11 cellular contexts compared by ENCODE assay signal in the genomic region with DNA sequence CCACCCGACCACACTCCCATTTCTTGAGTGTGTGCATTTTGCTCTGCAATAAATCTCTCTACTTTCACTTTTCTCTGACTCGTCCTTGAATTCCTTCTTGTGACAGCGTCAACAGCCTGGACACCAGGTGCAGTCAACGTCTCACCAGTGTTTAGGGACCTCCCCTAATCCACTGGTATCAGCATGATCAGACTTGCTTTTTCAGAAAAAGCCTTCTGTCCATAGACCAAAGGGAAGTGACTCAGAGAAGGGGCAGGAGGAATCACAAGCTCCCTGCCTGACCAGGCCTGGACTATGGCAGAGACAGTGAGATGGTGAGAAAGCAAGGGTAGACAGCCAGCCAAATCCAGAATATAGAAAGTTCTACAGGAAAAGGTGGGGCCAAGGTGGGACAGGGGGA. TPM values are rescaled to one million over a fixed set of nuclear protein-coding genes. Genes with fewer than 3 reads are reported as not detected.
DNase-seq lines count a peak whose midpoint lies in the region; ATAC-seq, FAIRE-seq and TF ChIP-seq lines count a peak whose summit lies in the region.
"Had no signal": no experiment of that assay in that cellular context is flagged by ENCODE, and none has a peak within 500 bp of the region (broad histone marks: within the 10 kb centered on the region; RNA-seq: fewer than 3 reads in every experiment).

No MANE protein-coding gene starts in this region.

- H2AFZ ChIP-seq in GM12878 (ENCODE audit: control insufficient read depth, low read depth, low read length): no peak overlapping the region; the same call in 1 of the 2 replicates

- DNase-seq in EL: peak; percentile 72
- DNase-seq in LHCN-M2 (ENCODE audit: low read depth): peak; percentile 94
- DNase-seq in GM12878 (ENCODE audit: low read depth, low spot score): no peak
- no peak for DNase-seq in pancreas
- no peak for DNase-seq in Right ventricle myocardium superior
- no peak for DNase-seq in superior temporal gyrus (ENCODE audit: extremely low spot score)
- DNase-seq in iPS-NIHi7 (ENCODE audit: extremely low spot score): no peak
- DNase-seq: GOT3, nephron progenitor cell, T-helper 1 cell had no signal

- H3K9ac ChIP-seq in GM12878 (ENCODE audit: control insufficient read depth, insufficient read depth, low read length): no peak overlapping the region

- no peaks in the 10 kb centered on the region for H3K36me3 ChIP-seq in GM12878 (ENCODE audit: control insufficient read depth in 2 of 2, insufficient read depth in 2 of 2, low read length in 1 of 2)
- no peaks in the 10 kb centered on the region for H3K36me3 ChIP-seq in pancreas

- 13% methylated on average over 4 of the region's 4 CpGs for WGBS in GM12878 (ENCODE audit: insufficient coverage, insufficient replicate concordance, low lambda C conversion rate, missing lambda C conversion rate)
- 16% methylated on average over 4 of the region's 4 CpGs for WGBS in pancreas, 2 donors

- TF ChIP-seq RAD21 in GM12878 (IDR thresholded peaks at IDR 0.05; ENCODE audit: insufficient read depth, low read depth, low read length): no peak

- H3K4me1 ChIP-seq in GM12878 (ENCODE audit: control insufficient read depth, insufficient read depth, low read length) (peaks cover 14% of the 10 kb centered on the region), pancreas (no peaks in the 10 kb centered on the region)

- H4K20me1 ChIP-seq in GM12878 (ENCODE audit: control insufficient read depth, insufficient read depth): no peaks in the 10 kb centered on the region

- POLR2A ChIA-PET in GM12878 (lab: Charles Lee): no interaction called here

- intact Hi-C loops in GM12878 (cut with micrococcal nuclease; ENCODE audit: unreplicated experiment) (no loop called here), pancreas (cut with DNase I) (no loop called here), Right ventricle myocardium superior (cut with DNase I) (no loop called here)

- ATAC-seq in GM12878 (peak; percentile 30; the same call in 2 of the 3 replicates), pancreas (peak in 3 of 4 donors; percentile 35 to 83 (median 75)), Right ventricle myocardium superior (ENCODE audit: poor library complexity) (no peak)

- H3K27ac ChIP-seq in GM12878 (ENCODE audit: control insufficient read depth, insufficient read depth) (no peak overlapping the region), pancreas (no peak overlapping the region)

- RAD21 ChIA-PET in GM12878 (lab: Charles Lee; ENCODE audit: unreplicated experiment): interaction anchor here (3.3 kb wide), 1 partner anchor 17 kb away, joined by 18 read pairs; a partner anchor contains a TSS

- H3K4me3 ChIP-seq in GM12878 (no peak overlapping the region), pancreas (no peak overlapping the region)

- CTCF ChIA-PET in GM12878 (lab: Yijun Ruan, JAX): interaction anchor here (1.3 to 21.1 kb wide), 4 partner anchors 9 to 301 kb away, joined by 3 to 714 read pairs (median 22); a partner anchor contains a TSS

- TF ChIP-seq CTCF in GM12878 (IDR thresholded peaks at IDR 0.05 in 2 of 3, conservative IDR thresholded peaks at IDR 0.05 in 1 of 3; ENCODE audit: control insufficient read depth in 2 of 3, extremely low read depth in 1 of 3, insufficient read depth in 1 of 3, low read depth in 3 of 3, low read length in 3 of 3): no peak
- no peak for TF ChIP-seq CTCF in pancreas (IDR thresholded peaks at IDR 0.05)

- no peaks in the 10 kb centered on the region for H3K79me2 ChIP-seq in GM12878 (ENCODE audit: control insufficient read depth, insufficient read depth, low read length)

- FAIRE-seq in GM12878 (lab: Jason Lieb, UNC) (no peak), pancreas (lab: Jason Lieb, UNC) (no peak)
- FAIRE-seq: frontal cortex had no signal

- TF ChIP-seq POLR2A in GM12878 (IDR thresholded peaks at IDR 0.05; ENCODE audit: low read depth, low read length): no peak

- H3K4me2 ChIP-seq in GM12878 (ENCODE audit: control insufficient read depth, insufficient read depth): peak overlapping the region; percentile 19

- H3K9me3 ChIP-seq in GM12878 (replicated peaks; ENCODE audit: control insufficient read depth, insufficient read depth, low read length) (peaks cover 4% of the 10 kb centered on the region; the same call in 2 of the 3 replicates), pancreas (no peaks in the 10 kb centered on the region)

- TF ChIP-seq EP300 in GM12878 (IDR thresholded peaks at IDR 0.05; ENCODE audit: borderline replicate concordance in 1 of 2, control insufficient read depth in 1 of 2, low read depth in 2 of 2, low read length in 2 of 2): no peak

- SMC1A ChIA-PET in GM12878 (lab: Charles Lee; ENCODE audit: uncharacterized antibody, unreplicated experiment): interaction anchor here (1.7 to 8.6 kb wide), 2 partner anchors 16 to 21 kb away, joined by 4 to 62 read pairs; a partner anchor contains a TSS

- no peaks in the 10 kb centered on the region for H3K27me3 ChIP-seq in GM12878 (replicated peaks in 1 of 2; ENCODE audit: control insufficient read depth in 2 of 2, insufficient read depth in 2 of 2, low read length in 1 of 2)
- H3K27me3 ChIP-seq in pancreas: no peaks in the 10 kb centered on the region

- in situ Hi-C loops in GM12878 (cut with MboI): no loop called here

- BruUV-seq in GM12878 (replicated peaks; lab: Mats Ljungman, UMichigan): no TSS peak

TF ChIP-seq in GM12878, 131 proteins besides CTCF, POLR2A, EP300 and RAD21 (continues in another document):
- TF ChIP-seq EED (IDR thresholded peaks at IDR 0.05; ENCODE audit: low read depth): 0 out of 2 replicates have a peak, but pooled peaks have one; percentile 18

RNA-seq across cellular contexts. Expression of a gene that starts 15.5 kb away (rescaled TPM):
- total RNA-seq in LHCN-M2 (2014; rRNA removed): not detected in 2 replicates
- polyA plus RNA-seq in LHCN-M2 (2012): not detected
- total RNA-seq in GM12878 (2013; cell fraction: nucleolus; rRNA removed): not detected in 2 replicates
- 0.17 and 0.27 TPM in 2 replicates for total RNA-seq in GM12878 (2014; rRNA removed)
- total RNA-seq in GM12878 (2014; rRNA removed; fragmentation: Illumina TruSeq; extraction: Trizol): 0.92 and 1.2 TPM in 2 replicates
- 1.2 TPM in 2 replicates for total RNA-seq in GM12878 (2021)
- polyA plus RNA-seq in GM12878 (2011; ENCODE audit: low read depth): 0.17 TPM
- polyA plus RNA-seq in GM12878 (2011; rRNA removed): not detected in 2 replicates
- polyA plus RNA-seq in GM12878 (2011; cell fraction: cytosol; rRNA removed): not detected in 2 replicates
- not detected in 2 replicates for polyA plus RNA-seq in GM12878 (2011; cell fraction: nucleus; rRNA removed)
- polyA plus RNA-seq in GM12878 (2012): 0.21 and 0.24 TPM in 2 replicates
- polyA plus RNA-seq in GM12878 (2014; fragmentation: Illumina TruSeq; extraction: Trizol): 1.6 TPM in 2 replicates
- polyA plus RNA-seq in GM12878 (2014; fragmentation: Nextera tagmentation; extraction: Ambion mirVana): under 1 TPM; 0.21 to 0.51 TPM
- 0.94 and 1.2 TPM in 2 replicates for polyA plus RNA-seq in GM12878 (2014; rRNA removed)
- polyA plus RNA-seq in GM12878 (2016; fragmentation: Nextera tagmentation; extraction: Ambion mirVana): under 1 TPM; 0.49 to 0.82 TPM
- not detected in 2 replicates for polyA minus RNA-seq in GM12878 (2011; rRNA and poly(A)+ RNA removed)
- not detected in 2 replicates for polyA minus RNA-seq in GM12878 (2011; cell fraction: cytosol; rRNA and poly(A)+ RNA removed)
- polyA minus RNA-seq in GM12878 (2011; cell fraction: nucleus; rRNA and poly(A)+ RNA removed): not detected in 2 replicates
- 1 to 10 TPM in 2 of 6 donors, under 1 TPM in 4; 0.12 to 2.0 (median 0.61) TPM for total RNA-seq in pancreas
- polyA plus RNA-seq in pancreas: under 1 TPM; 0.16 to 0.27 TPM
- total RNA-seq in Right ventricle myocardium superior: 0.24 TPM

RNA-seq across cellular contexts. Expression of a gene that starts 20.9 kb away (rescaled TPM):
- total RNA-seq in LHCN-M2 (2014; rRNA removed) (5.3 and 5.4 TPM in 2 replicates), GM12878 (2014; rRNA removed) (2.1 and 2.3 TPM in 2 replicates), GM12878 (2014; rRNA removed; fragmentation: Illumina TruSeq; extraction: Trizol) (1.8 and 2.2 TPM in 2 replicates), GM12878 (2021) (1.6 and 2.1 TPM in 2 replicates), pancreas (1 to 10 TPM in 2 of 6 donors, under 1 TPM in 4; 0.24 to 2.2 (median 0.91) TPM), Right ventricle myocardium superior (1.1 TPM)
- polyA plus RNA-seq in LHCN-M2 (2012): 1.6 TPM
- total RNA-seq in GM12878 (2013; cell fraction: nucleolus; rRNA removed): not detected in 2 replicates
- polyA plus RNA-seq in GM12878 (2011; ENCODE audit: low read depth): 1.1 TPM
- polyA plus RNA-seq in GM12878 (2011; rRNA removed) (0.04 TPM in 1 of 2 replicates, not detected in the other), GM12878 (2014; fragmentation: Illumina TruSeq; extraction: Trizol) (1.7 and 2.1 TPM in 2 replicates), GM12878 (2014; fragmentation: Nextera tagmentation; extraction: Ambion mirVana) (1 to 10 TPM; 1.5 to 2.2 TPM), GM12878 (2014; rRNA removed) (1.6 and 2.5 TPM in 2 replicates), GM12878 (2016; fragmentation: Nextera tagmentation; extraction: Ambion mirVana) (1 to 10 TPM; 1.2 to 1.7 TPM), pancreas (under 1 TPM; 0.75 to 0.80 TPM)
- 0.06 and 0.07 TPM in 2 replicates for polyA plus RNA-seq in GM12878 (2011; cell fraction: cytosol; rRNA removed)
- polyA plus RNA-seq in GM12878 (2011; cell fraction: nucleus; rRNA removed): 0.12 TPM in 1 of 2 replicates, not detected in the other
- polyA plus RNA-seq in GM12878 (2012): 0.66 and 0.84 TPM in 2 replicates
- polyA minus RNA-seq in GM12878 (2011; rRNA and poly(A)+ RNA removed): 0.52 TPM in 1 of 2 replicates, not detected in the other
- polyA minus RNA-seq in GM12878 (2011; cell fraction: cytosol; rRNA and poly(A)+ RNA removed): not detected in 2 replicates
- polyA minus RNA-seq in GM12878 (2011; cell fraction: nucleus; rRNA and poly(A)+ RNA removed): not detected in 2 replicates

RNA-seq across cellular contexts. Expression of a gene that starts 32.3 kb away (rescaled TPM):
- not detected in 2 replicates for total RNA-seq in LHCN-M2 (2014; rRNA removed)
- not detected for polyA plus RNA-seq in LHCN-M2 (2012)
- total RNA-seq in GM12878 (2013; cell fraction: nucleolus; rRNA removed): not detected in 2 replicates
- 3.6 and 4.4 TPM in 2 replicates for total RNA-seq in GM12878 (2014; rRNA removed)
- total RNA-seq in GM12878 (2014; rRNA removed; fragmentation: Illumina TruSeq; extraction: Trizol): 4.3 and 4.4 TPM in 2 replicates
- 2.5 and 3.5 TPM in 2 replicates for total RNA-seq in GM12878 (2021)
- polyA plus RNA-seq in GM12878 (2011; ENCODE audit: low read depth): 0.18 TPM
- polyA plus RNA-seq in GM12878 (2011; rRNA removed): not detected in 2 replicates
- not detected in 2 replicates for polyA plus RNA-seq in GM12878 (2011; cell fraction: cytosol; rRNA removed)
- not detected in 2 replicates for polyA plus RNA-seq in GM12878 (2011; cell fraction: nucleus; rRNA removed)
- polyA plus RNA-seq in GM12878 (2012): 0.32 and 0.80 TPM in 2 replicates
- polyA plus RNA-seq in GM12878 (2014; fragmentation: Illumina TruSeq; extraction: Trizol): 3.6 and 4.1 TPM in 2 replicates
- polyA plus RNA-seq in GM12878 (2014; fragmentation: Nextera tagmentation; extraction: Ambion mirVana): 1 to 10 TPM; 2.5 to 4.7 TPM
- 2.1 and 2.7 TPM in 2 replicates for polyA plus RNA-seq in GM12878 (2014; rRNA removed)
- polyA plus RNA-seq in GM12878 (2016; fragmentation: Nextera tagmentation; extraction: Ambion mirVana): 1 to 10 TPM; 1.9 to 2.7 TPM
- not detected in 2 replicates for polyA minus RNA-seq in GM12878 (2011; rRNA and poly(A)+ RNA removed)
- not detected in 2 replicates for polyA minus RNA-seq in GM12878 (2011; cell fraction: cytosol; rRNA and poly(A)+ RNA removed)
- polyA minus RNA-seq in GM12878 (2011; cell fraction: nucleus; rRNA and poly(A)+ RNA removed): not detected in 2 replicates
- 1 to 10 TPM in 2 of 6 donors, under 1 TPM in 4; 0.14 to 3.5 (median 0.54) TPM for total RNA-seq in pancreas
- under 1 TPM; 0.15 to 0.23 TPM for polyA plus RNA-seq in pancreas
- total RNA-seq in Right ventricle myocardium superior: 0.91 TPM

Comparison
In these comparisons a context has a peak if more than half of its experiments do, and no peak if none do; other contexts are left out.
1. DNase-seq: peak in EL (single experiment) and LHCN-M2 (single experiment); none in GM12878 (single experiment), pancreas (0 of 6), Right ventricle myocardium superior (single experiment), superior temporal gyrus (single experiment) and iPS-NIHi7 (single experiment).